Comparison of ENCODE assay signal across 4 cellular contexts in the genomic region with DNA sequence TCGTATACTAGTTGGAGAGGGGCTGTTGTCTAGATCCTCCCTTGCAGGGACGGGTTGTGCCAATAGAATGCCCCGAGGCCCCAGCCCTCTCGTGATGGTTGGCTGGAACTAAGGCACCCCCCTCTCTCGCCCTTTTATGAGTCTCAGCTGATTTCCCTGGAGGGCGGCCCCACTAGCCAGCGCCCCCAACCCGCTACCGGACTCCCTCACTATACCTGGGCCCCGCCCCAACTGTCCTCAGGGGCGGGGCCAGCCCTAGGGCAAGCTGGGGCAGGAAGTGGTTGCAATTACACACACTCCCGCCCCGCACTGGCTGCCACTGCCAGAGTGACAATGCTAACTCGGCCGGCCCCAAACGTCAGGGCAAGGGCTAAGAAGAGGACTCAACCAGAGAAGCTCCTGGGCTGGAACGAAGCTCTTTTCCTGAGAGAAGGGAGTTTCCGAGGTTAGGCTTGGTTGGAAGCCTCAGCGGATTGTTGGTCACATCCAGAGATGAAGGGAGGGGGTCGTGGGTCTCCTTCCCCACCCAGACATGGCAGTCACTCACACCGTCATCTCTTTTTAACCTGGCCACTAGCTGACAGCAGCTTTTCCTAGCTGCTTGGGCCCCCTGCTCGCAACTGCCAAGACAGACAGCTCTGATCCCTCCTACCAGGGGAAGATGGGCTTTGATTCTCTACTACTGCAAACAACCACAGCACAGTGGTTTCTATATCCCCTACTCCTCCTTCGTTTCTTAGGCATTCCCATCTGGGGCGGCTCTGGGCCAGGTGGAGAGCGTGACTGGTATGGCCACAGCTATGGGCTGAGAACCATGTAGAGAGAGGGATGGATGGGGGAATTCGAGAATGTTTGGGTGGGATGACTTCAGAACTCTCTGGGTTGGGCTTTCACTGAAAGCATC.
A peak's percentile ranks its signal among the peaks of the same experiment; 100 is the strongest.
TF ChIP-seq lines count a peak whose summit lies in the region.

No MANE protein-coding gene starts in this region.

TF ChIP-seq in GM12891, 5 proteins besides CTCF, POLR2A, EP300 and RAD21:
- TF ChIP-seq POU2F2 (IDR thresholded peaks at IDR 0.05; ENCODE audit: low read depth, low read length) (no peak), PAX5 (IDR thresholded peaks at IDR 0.05; ENCODE audit: insufficient read depth, low read length, severe bottlenecking) (no peak), SPI1 (IDR thresholded peaks at IDR 0.05; ENCODE audit: low read depth, low read length) (no peak), TAF1 (IDR thresholded peaks at IDR 0.05; ENCODE audit: low read depth, low read length) (no peak), POLR2AphosphoS5 (IDR thresholded peaks at IDR 0.05; ENCODE audit: low read depth, low read length) (no peak)

TF ChIP-seq in IMR-90, 13 proteins besides CTCF, POLR2A, EP300 and RAD21:
- no peak for TF ChIP-seq MAZ (IDR thresholded peaks at IDR 0.05; ENCODE audit: borderline replicate concordance, low read depth, low read length)
- no peak for TF ChIP-seq RCOR1 (IDR thresholded peaks at IDR 0.05; ENCODE audit: insufficient replicate concordance, low read length)

TF ChIP-seq in SK-N-SH treated with all-trans-retinoic acid at 6 μM for 48 hours, 23 proteins besides CTCF, POLR2A, EP300 and RAD21:
- TF ChIP-seq, protein P1, sequence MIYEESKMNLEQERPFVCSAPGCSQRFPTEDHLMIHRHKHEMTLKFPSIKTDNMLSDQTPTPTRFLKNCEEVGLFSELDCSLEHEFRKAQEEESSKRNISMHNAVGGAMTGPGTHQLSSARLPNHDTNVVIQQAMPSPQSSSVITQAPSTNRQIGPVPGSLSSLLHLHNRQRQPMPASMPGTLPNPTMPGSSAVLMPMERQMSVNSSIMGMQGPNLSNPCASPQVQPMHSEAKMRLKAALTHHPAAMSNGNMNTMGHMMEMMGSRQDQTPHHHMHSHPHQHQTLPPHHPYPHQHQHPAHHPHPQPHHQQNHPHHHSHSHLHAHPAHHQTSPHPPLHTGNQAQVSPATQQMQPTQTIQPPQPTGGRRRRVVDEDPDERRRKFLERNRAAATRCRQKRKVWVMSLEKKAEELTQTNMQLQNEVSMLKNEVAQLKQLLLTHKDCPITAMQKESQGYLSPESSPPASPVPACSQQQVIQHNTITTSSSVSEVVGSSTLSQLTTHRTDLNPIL (CRISPR knock-in tag; IDR thresholded peaks at IDR 0.05; ENCODE audit: low read depth): no peak

TF ChIP-seq in HepG2, 621 proteins besides CTCF, POLR2A, EP300 and RAD21:
- TF ChIP-seq ZFP36L2 (CRISPR knock-in tag; IDR thresholded peaks at IDR 0.05) (no peak), HOXA3 (CRISPR knock-in tag; IDR thresholded peaks at IDR 0.05) (0 out of 2 replicates have a peak, but pooled peaks have one; percentile 13), HIVEP1 (CRISPR knock-in tag; IDR thresholded peaks at IDR 0.05) (no peak), ZNF777 (CRISPR knock-in tag; IDR thresholded peaks at IDR 0.05) (no peak), GABPA (IDR thresholded peaks at IDR 0.05; ENCODE audit: low read depth, low read length) (no peak), GABPA (CRISPR knock-in tag; IDR thresholded peaks at IDR 0.05; ENCODE audit: low read depth) (peak; percentile 29; the same call in 1 of the 2 replicates), ZNF160 (CRISPR knock-in tag; IDR thresholded peaks at IDR 0.05) (no peak), SIX1 (CRISPR knock-in tag; IDR thresholded peaks at IDR 0.05; ENCODE audit: borderline replicate concordance) (no peak), DMAP1 (CRISPR knock-in tag; IDR thresholded peaks at IDR 0.05) (no peak), KAT2B (IDR thresholded peaks at IDR 0.05; ENCODE audit: borderline replicate concordance, low read depth, low read length) (no peak), EZH2 (conservative IDR thresholded peaks at IDR 0.05; ENCODE audit: low read depth, low read length) (no peak), GATAD2A (CRISPR knock-in tag; IDR thresholded peaks at IDR 0.05) (no peak), GABPB1 (CRISPR knock-in tag; IDR thresholded peaks at IDR 0.05) (peak; percentile 66; the same call in 1 of the 2 replicates)
- TF ChIP-seq, protein P2, sequence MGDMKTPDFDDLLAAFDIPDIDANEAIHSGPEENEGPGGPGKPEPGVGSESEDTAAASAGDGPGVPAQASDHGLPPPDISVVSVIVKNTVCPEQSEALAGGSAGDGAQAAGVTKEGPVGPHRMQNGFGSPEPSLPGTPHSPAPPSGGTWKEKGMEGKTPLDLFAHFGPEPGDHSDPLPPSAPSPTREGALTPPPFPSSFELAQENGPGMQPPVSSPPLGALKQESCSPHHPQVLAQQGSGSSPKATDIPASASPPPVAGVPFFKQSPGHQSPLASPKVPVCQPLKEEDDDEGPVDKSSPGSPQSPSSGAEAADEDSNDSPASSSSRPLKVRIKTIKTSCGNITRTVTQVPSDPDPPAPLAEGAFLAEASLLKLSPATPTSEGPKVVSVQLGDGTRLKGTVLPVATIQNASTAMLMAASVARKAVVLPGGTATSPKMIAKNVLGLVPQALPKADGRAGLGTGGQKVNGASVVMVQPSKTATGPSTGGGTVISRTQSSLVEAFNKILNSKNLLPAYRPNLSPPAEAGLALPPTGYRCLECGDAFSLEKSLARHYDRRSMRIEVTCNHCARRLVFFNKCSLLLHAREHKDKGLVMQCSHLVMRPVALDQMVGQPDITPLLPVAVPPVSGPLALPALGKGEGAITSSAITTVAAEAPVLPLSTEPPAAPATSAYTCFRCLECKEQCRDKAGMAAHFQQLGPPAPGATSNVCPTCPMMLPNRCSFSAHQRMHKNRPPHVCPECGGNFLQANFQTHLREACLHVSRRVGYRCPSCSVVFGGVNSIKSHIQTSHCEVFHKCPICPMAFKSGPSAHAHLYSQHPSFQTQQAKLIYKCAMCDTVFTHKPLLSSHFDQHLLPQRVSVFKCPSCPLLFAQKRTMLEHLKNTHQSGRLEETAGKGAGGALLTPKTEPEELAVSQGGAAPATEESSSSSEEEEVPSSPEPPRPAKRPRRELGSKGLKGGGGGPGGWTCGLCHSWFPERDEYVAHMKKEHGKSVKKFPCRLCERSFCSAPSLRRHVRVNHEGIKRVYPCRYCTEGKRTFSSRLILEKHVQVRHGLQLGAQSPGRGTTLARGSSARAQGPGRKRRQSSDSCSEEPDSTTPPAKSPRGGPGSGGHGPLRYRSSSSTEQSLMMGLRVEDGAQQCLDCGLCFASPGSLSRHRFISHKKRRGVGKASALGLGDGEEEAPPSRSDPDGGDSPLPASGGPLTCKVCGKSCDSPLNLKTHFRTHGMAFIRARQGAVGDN (CRISPR knock-in tag; IDR thresholded peaks at IDR 0.05): peak; percentile 57
- TF ChIP-seq, protein P3, sequence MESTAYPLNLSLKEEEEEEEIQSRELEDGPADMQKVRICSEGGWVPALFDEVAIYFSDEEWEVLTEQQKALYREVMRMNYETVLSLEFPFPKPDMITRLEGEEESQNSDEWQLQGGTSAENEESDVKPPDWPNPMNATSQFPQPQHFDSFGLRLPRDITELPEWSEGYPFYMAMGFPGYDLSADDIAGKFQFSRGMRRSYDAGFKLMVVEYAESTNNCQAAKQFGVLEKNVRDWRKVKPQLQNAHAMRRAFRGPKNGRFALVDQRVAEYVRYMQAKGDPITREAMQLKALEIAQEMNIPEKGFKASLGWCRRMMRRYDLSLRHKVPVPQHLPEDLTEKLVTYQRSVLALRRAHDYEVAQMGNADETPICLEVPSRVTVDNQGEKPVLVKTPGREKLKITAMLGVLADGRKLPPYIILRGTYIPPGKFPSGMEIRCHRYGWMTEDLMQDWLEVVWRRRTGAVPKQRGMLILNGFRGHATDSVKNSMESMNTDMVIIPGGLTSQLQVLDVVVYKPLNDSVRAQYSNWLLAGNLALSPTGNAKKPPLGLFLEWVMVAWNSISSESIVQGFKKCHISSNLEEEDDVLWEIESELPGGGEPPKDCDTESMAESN (CRISPR knock-in tag; conservative IDR thresholded peaks at IDR 0.05): no peak
- TF ChIP-seq, protein P4, sequence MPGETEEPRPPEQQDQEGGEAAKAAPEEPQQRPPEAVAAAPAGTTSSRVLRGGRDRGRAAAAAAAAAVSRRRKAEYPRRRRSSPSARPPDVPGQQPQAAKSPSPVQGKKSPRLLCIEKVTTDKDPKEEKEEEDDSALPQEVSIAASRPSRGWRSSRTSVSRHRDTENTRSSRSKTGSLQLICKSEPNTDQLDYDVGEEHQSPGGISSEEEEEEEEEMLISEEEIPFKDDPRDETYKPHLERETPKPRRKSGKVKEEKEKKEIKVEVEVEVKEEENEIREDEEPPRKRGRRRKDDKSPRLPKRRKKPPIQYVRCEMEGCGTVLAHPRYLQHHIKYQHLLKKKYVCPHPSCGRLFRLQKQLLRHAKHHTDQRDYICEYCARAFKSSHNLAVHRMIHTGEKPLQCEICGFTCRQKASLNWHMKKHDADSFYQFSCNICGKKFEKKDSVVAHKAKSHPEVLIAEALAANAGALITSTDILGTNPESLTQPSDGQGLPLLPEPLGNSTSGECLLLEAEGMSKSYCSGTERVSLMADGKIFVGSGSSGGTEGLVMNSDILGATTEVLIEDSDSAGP (CRISPR knock-in tag; IDR thresholded peaks at IDR 0.05; ENCODE audit: borderline replicate concordance): 0 out of 2 replicates have a peak, but pooled peaks have one; percentile 25
- TF ChIP-seq, protein P5, sequence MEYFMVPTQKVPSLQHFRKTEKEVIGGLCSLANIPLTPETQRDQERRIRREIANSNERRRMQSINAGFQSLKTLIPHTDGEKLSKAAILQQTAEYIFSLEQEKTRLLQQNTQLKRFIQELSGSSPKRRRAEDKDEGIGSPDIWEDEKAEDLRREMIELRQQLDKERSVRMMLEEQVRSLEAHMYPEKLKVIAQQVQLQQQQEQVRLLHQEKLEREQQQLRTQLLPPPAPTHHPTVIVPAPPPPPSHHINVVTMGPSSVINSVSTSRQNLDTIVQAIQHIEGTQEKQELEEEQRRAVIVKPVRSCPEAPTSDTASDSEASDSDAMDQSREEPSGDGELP (IDR thresholded peaks at IDR 0.05; ENCODE audit: borderline replicate concordance, low read depth): peak; percentile 46; the same call in 1 of the 2 replicates
- TF ChIP-seq, protein P6, sequence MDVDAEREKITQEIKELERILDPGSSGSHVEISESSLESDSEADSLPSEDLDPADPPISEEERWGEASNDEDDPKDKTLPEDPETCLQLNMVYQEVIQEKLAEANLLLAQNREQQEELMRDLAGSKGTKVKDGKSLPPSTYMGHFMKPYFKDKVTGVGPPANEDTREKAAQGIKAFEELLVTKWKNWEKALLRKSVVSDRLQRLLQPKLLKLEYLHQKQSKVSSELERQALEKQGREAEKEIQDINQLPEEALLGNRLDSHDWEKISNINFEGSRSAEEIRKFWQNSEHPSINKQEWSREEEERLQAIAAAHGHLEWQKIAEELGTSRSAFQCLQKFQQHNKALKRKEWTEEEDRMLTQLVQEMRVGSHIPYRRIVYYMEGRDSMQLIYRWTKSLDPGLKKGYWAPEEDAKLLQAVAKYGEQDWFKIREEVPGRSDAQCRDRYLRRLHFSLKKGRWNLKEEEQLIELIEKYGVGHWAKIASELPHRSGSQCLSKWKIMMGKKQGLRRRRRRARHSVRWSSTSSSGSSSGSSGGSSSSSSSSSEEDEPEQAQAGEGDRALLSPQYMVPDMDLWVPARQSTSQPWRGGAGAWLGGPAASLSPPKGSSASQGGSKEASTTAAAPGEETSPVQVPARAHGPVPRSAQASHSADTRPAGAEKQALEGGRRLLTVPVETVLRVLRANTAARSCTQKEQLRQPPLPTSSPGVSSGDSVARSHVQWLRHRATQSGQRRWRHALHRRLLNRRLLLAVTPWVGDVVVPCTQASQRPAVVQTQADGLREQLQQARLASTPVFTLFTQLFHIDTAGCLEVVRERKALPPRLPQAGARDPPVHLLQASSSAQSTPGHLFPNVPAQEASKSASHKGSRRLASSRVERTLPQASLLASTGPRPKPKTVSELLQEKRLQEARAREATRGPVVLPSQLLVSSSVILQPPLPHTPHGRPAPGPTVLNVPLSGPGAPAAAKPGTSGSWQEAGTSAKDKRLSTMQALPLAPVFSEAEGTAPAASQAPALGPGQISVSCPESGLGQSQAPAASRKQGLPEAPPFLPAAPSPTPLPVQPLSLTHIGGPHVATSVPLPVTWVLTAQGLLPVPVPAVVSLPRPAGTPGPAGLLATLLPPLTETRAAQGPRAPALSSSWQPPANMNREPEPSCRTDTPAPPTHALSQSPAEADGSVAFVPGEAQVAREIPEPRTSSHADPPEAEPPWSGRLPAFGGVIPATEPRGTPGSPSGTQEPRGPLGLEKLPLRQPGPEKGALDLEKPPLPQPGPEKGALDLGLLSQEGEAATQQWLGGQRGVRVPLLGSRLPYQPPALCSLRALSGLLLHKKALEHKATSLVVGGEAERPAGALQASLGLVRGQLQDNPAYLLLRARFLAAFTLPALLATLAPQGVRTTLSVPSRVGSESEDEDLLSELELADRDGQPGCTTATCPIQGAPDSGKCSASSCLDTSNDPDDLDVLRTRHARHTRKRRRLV (CRISPR knock-in tag; IDR thresholded peaks at IDR 0.05): no peak
